8 cellular contexts compared by ENCODE assay signal in genomic region chr13:46184277-46184699, GRCh38. TPM values are rescaled to one million over a fixed set of nuclear protein-coding genes. Genes with fewer than 3 reads are reported as not detected.
A peak's percentile ranks its signal among the peaks of the same experiment; 100 is the strongest.
DNase-seq lines count a peak whose midpoint lies in the region; ATAC-seq, FAIRE-seq and TF ChIP-seq lines count a peak whose summit lies in the region.

No MANE protein-coding gene starts in this region.

- TF ChIP-seq CTCF in DND-41 (IDR thresholded peaks at IDR 0.05; ENCODE audit: borderline replicate concordance, extremely low read depth, low read length, poor library complexity, severe bottlenecking) (peak; percentile 90), K562 (IDR thresholded peaks at IDR 0.05 in 2 of 3, conservative IDR thresholded peaks at IDR 0.05 in 1 of 3; ENCODE audit: insufficient read depth in 2 of 3, low read depth in 1 of 3, low read length in 3 of 3) (peak; percentile 69 to 76 (median 73)), kidney (IDR thresholded peaks at IDR 0.05; ENCODE audit: borderline replicate concordance, extremely low read depth, insufficient read depth) (no peak)

- H2AFZ ChIP-seq in DND-41 (ENCODE audit: low read depth, low read length) (peak overlapping the region; percentile 60), K562 (ENCODE audit: low read depth, low read length) (peak overlapping the region; percentile 87)

- H3K27ac ChIP-seq in DND-41 (ENCODE audit: low read length) (peak overlapping the region; percentile 100), K562 (ENCODE audit: extremely low read depth, low read depth, low read length) (peak overlapping the region; percentile 98; the same call in 1 of the 3 replicates), thymus (ENCODE audit: low read depth) (peak overlapping the region; percentile 84), kidney (ENCODE audit: low read depth in 2 of 2, low read length in 2 of 2) (no peak overlapping the region)

- FAIRE-seq in K562 (lab: Jason Lieb, UNC) (peak; percentile 85), kidney (lab: Jason Lieb, UNC) (no peak)

- H4K20me1 ChIP-seq in DND-41 (ENCODE audit: insufficient read depth, low read length) (no peaks in the 10 kb centered on the region), K562 (replicated peaks; ENCODE audit: control insufficient read depth, insufficient read depth, low read length) (no peaks in the 10 kb centered on the region)

- ATAC-seq in DND-41 (ENCODE audit: insufficient read depth, low read depth), result peak; percentile 74
- peak; percentile 41 for ATAC-seq in GM21447 (IDR thresholded peaks at IDR 0.05; ENCODE audit: unreplicated experiment)
- ATAC-seq in K562, result peak; percentile 66

- TF ChIP-seq POLR2A in K562 (conservative IDR thresholded peaks at IDR 0.05), result no peak

- peak in 1 of 2 experiments; percentile 52; a peak in 3 of 4 replicates for TF ChIP-seq RAD21 in K562 (CRISPR knock-in tag; conservative IDR thresholded peaks at IDR 0.05 in 1 of 2, IDR thresholded peaks at IDR 0.05 in 1 of 2)

- H3K4me2 ChIP-seq in DND-41 (ENCODE audit: insufficient read depth, low read length), result peak overlapping the region; percentile 64
- peak overlapping the region; percentile 61; the same call in 1 of the 2 replicates for H3K4me2 ChIP-seq in K562 (ENCODE audit: insufficient read depth, low read length)

- CTCF ChIA-PET in K562 (lab: Yijun Ruan, JAX; ENCODE audit: low intra/inter-chr PET ratio), result no interaction called here

- H3K36me3 ChIP-seq in DND-41 (ENCODE audit: insufficient read depth, low read length) (no peaks in the 10 kb centered on the region; the same call in 1 of the 2 replicates), K562 (ENCODE audit: control insufficient read depth, insufficient read depth, low read length) (peaks cover 2% of the 10 kb centered on the region; the same call in 1 of the 3 replicates), thymus (ENCODE audit: control insufficient read depth, insufficient read depth) (no peaks in the 10 kb centered on the region), kidney (ENCODE audit: control insufficient read depth in 1 of 2, insufficient read depth in 2 of 2, low read length in 2 of 2) (no peaks in the 10 kb centered on the region)

- peak; percentile 81 for DNase-seq in DND-41
- DNase-seq in HuH-7 (ENCODE audit: low spot score), result peak; percentile 34
- peak; percentile 65 for DNase-seq in UCSD-AML1 (lab: John Stamatoyannopoulos, UW; ENCODE audit: unreplicated experiment)
- DNase-seq in K562 (ENCODE audit: extremely low read depth in 1 of 4, low spot score in 3 of 4), result peak; percentile 49 to 72 (median 53)
- DNase-seq in kidney, result no peak

- peak overlapping the region; percentile 86 for H3K9ac ChIP-seq in DND-41 (ENCODE audit: low read depth, low read length)
- H3K9ac ChIP-seq in K562 (ENCODE audit: insufficient read depth in 1 of 2, low read depth in 2 of 2, low read length in 2 of 2), result no peak overlapping the region
- no peak overlapping the region for H3K9ac ChIP-seq in kidney (ENCODE audit: low read length in 2 of 2)

- H3K4me1 ChIP-seq in DND-41 (ENCODE audit: insufficient read depth, low read length) (peaks cover 45% of the 10 kb centered on the region), K562 (replicated peaks in 1 of 2; ENCODE audit: control insufficient read depth in 2 of 2, insufficient read depth in 2 of 2, low read length in 2 of 2) (peaks cover 7 to 24% of the 10 kb centered on the region in 2 experiments; a peak in 4 of 5 replicates), mononuclear cell (ENCODE audit: insufficient read depth, low read length) (peaks cover 32% of the 10 kb centered on the region), thymus (ENCODE audit: control insufficient read depth, insufficient read depth, low read length) (peaks cover 26% of the 10 kb centered on the region), kidney (ENCODE audit: control insufficient read depth in 1 of 2, insufficient read depth in 1 of 2, low read depth in 1 of 2, low read length in 2 of 2) (no peaks in the 10 kb centered on the region)

- no peaks in the 10 kb centered on the region for H3K9me1 ChIP-seq in K562 (ENCODE audit: control insufficient read depth, insufficient read depth, low read length)

- H3K79me2 ChIP-seq in DND-41 (ENCODE audit: insufficient read depth, low read length) (peaks cover 41% of the 10 kb centered on the region), K562 (ENCODE audit: control insufficient read depth, insufficient read depth, low read length) (peaks cover 28% of the 10 kb centered on the region)

- POLR2A ChIA-PET in K562 (lab: Yijun Ruan, JAX), result no interaction called here

- H3K27me3 ChIP-seq in DND-41 (ENCODE audit: insufficient read depth, low read length, poor library complexity) (no peaks in the 10 kb centered on the region), K562 (ENCODE audit: control insufficient read depth in 2 of 2, insufficient read depth in 2 of 2, low read length in 2 of 2) (no peaks in the 10 kb centered on the region), mononuclear cell (ENCODE audit: insufficient read depth, low read length) (no peaks in the 10 kb centered on the region), thymus (ENCODE audit: control insufficient read depth, insufficient read depth) (no peaks in the 10 kb centered on the region)

- WGBS in K562 (ENCODE audit: insufficient coverage, low coverage, missing lambda C conversion rate), result 3% methylated on average over 6 of the region's 6 CpGs
- 6% methylated on average over 6 of the region's 6 CpGs for WGBS in thymus

- BruUV-seq in K562 (replicated peaks; lab: Mats Ljungman, UMichigan), result no TSS peak

- H3K9me3 ChIP-seq in DND-41 (ENCODE audit: insufficient read depth, low read length, severe bottlenecking) (no peaks in the 10 kb centered on the region), K562 (replicated peaks; ENCODE audit: control insufficient read depth, insufficient read depth, low read depth, low read length) (no peaks in the 10 kb centered on the region), mononuclear cell (ENCODE audit: low read depth, low read length) (no peaks in the 10 kb centered on the region), thymus (ENCODE audit: control insufficient read depth) (no peaks in the 10 kb centered on the region), kidney (ENCODE audit: control insufficient read depth in 1 of 2, low read length in 2 of 2) (no peaks in the 10 kb centered on the region)

- TF ChIP-seq EP300 in K562 (IDR thresholded peaks at IDR 0.05; ENCODE audit: low read length), result no peak

- H3K4me3 ChIP-seq in DND-41 (ENCODE audit: low read depth in 1 of 2, low read length in 2 of 2) (peak overlapping the region in 1 of 2 experiments; percentile 43; a peak in 2 of 4 replicates), K562 (no peak overlapping the region), mononuclear cell (ENCODE audit: low read length) (peak overlapping the region; percentile 4), thymus (ENCODE audit: low read length) (peak overlapping the region; percentile 30), kidney (ENCODE audit: low read length in 2 of 2) (no peak overlapping the region)

- intact Hi-C loops in K562 (cut with micrococcal nuclease), result loop anchor here (5.0 kb wide), 1 partner anchor 103 kb away; no protein-coding TSS in a partner anchor
- intact Hi-C loops in kidney (cut with DNase I), result no loop called here

- in situ Hi-C loops in K562 (cut with MboI), result no loop called here

RNA-seq across cellular contexts. Expression of gene LCP1, which starts 2.3 kb away (rescaled TPM):
- 33.3 and 88.1 TPM in 2 replicates for total RNA-seq in K562 (2011; cell fraction: chromatin; rRNA removed; ENCODE audit: low replicate concordance)
- 20.0 and 28.2 TPM in 2 replicates for total RNA-seq in K562 (2011; cell fraction: nucleolus; rRNA removed)
- 41.3 and 46.6 TPM in 2 replicates for total RNA-seq in K562 (2011; cell fraction: nucleoplasm; rRNA removed)
- 120 and 126 TPM in 2 replicates for total RNA-seq in K562 (2014; rRNA removed)
- total RNA-seq in K562 (2014; rRNA removed; fragmentation: Illumina TruSeq; extraction: Trizol), result 179 and 208 TPM in 2 replicates
- total RNA-seq in K562 (2015; rRNA removed; fragmentation: Illumina TruSeq; extraction: Trizol), result 212 and 222 TPM in 2 replicates
- 157 and 163 TPM in 2 replicates for total RNA-seq in K562 (2021)
- polyA plus RNA-seq in K562 (2011; rRNA removed), result 148 and 250 TPM in 2 replicates
- 50.2 and 172 TPM in 2 replicates for polyA plus RNA-seq in K562 (2011; cell fraction: cytosol; rRNA removed)
- 26.8 and 103 TPM in 2 replicates for polyA plus RNA-seq in K562 (2011; cell fraction: nucleus; rRNA removed)
- polyA plus RNA-seq in K562 (2012), result 184 and 318 TPM in 2 replicates
- polyA plus RNA-seq in K562 (2014; fragmentation: Illumina TruSeq; extraction: Trizol), result 213 and 230 TPM in 2 replicates
- polyA plus RNA-seq in K562 (2014; fragmentation: Nextera tagmentation; extraction: Ambion mirVana), result 100 to 1,000 TPM in 1 of 2 experiments, 10 to 100 TPM in 1; 83.0 to 255 TPM
- polyA plus RNA-seq in K562 (2014; rRNA removed), result 124 and 135 TPM in 2 replicates
- 173 and 458 TPM in 2 replicates for polyA minus RNA-seq in K562 (2011; rRNA and poly(A)+ RNA removed)
- 64.8 and 140 TPM in 2 replicates for polyA minus RNA-seq in K562 (2011; cell fraction: cytosol; rRNA and poly(A)+ RNA removed)
- polyA minus RNA-seq in K562 (2011; cell fraction: nucleus; rRNA and poly(A)+ RNA removed), result 16.2 and 85.0 TPM in 2 replicates
- total RNA-seq in mononuclear cell, result 899 TPM
- 181 TPM for polyA plus RNA-seq in thymus
- 73.5 TPM for total RNA-seq in kidney
- polyA plus RNA-seq in kidney (ENCODE audit: insufficient read depth, low read depth, low replicate concordance), result 5.6 TPM

RNA-seq across cellular contexts. Expression of gene LRRC63, which starts 27.4 kb away (rescaled TPM):
- total RNA-seq in K562 (2011; cell fraction: chromatin; rRNA removed; ENCODE audit: low replicate concordance), result 0.28 TPM in 1 of 2 replicates, not detected in the other
- not detected in 2 replicates for total RNA-seq in K562 (2011; cell fraction: nucleolus; rRNA removed)
- not detected in 2 replicates for total RNA-seq in K562 (2011; cell fraction: nucleoplasm; rRNA removed)
- total RNA-seq in K562 (2014; rRNA removed), result 0.08 TPM in 1 of 2 replicates, not detected in the other
- 0.22 and 0.29 TPM in 2 replicates for total RNA-seq in K562 (2014; rRNA removed; fragmentation: Illumina TruSeq; extraction: Trizol)
- total RNA-seq in K562 (2015; rRNA removed; fragmentation: Illumina TruSeq; extraction: Trizol), result 0.11 and 0.22 TPM in 2 replicates
- 0.16 and 0.18 TPM in 2 replicates for total RNA-seq in K562 (2021)
- 0.05 and 0.07 TPM in 2 replicates for polyA plus RNA-seq in K562 (2011; rRNA removed)
- not detected in 2 replicates for polyA plus RNA-seq in K562 (2011; cell fraction: cytosol; rRNA removed)
- polyA plus RNA-seq in K562 (2011; cell fraction: nucleus; rRNA removed), result 0.14 and 0.17 TPM in 2 replicates
- polyA plus RNA-seq in K562 (2012), result 0.21 and 0.44 TPM in 2 replicates
- polyA plus RNA-seq in K562 (2014; fragmentation: Illumina TruSeq; extraction: Trizol), result 0.18 and 0.25 TPM in 2 replicates
- under 1 TPM; 0.21 to 0.25 TPM for polyA plus RNA-seq in K562 (2014; fragmentation: Nextera tagmentation; extraction: Ambion mirVana)
- polyA plus RNA-seq in K562 (2014; rRNA removed), result 0.19 and 0.41 TPM in 2 replicates
- 0.09 TPM in 1 of 2 replicates, not detected in the other for polyA minus RNA-seq in K562 (2011; rRNA and poly(A)+ RNA removed)
- not detected in 2 replicates for polyA minus RNA-seq in K562 (2011; cell fraction: cytosol; rRNA and poly(A)+ RNA removed)
- 0.13 and 0.22 TPM in 2 replicates for polyA minus RNA-seq in K562 (2011; cell fraction: nucleus; rRNA and poly(A)+ RNA removed)
- 0.21 TPM for total RNA-seq in mononuclear cell
- polyA plus RNA-seq in thymus, result 0.46 TPM
- total RNA-seq in kidney, result 0.31 TPM
- polyA plus RNA-seq in kidney (ENCODE audit: insufficient read depth, low read depth, low replicate concordance), result 0.17 TPM

Comparison
In these comparisons a context has a peak if more than half of its experiments do, and no peak if none do; other contexts are left out.
1. H3K27ac ChIP-seq: peak in DND-41 (single experiment), K562 (single experiment) and thymus (single experiment); none in kidney (0 of 2).
2. H3K4me3 ChIP-seq: peak in mononuclear cell (single experiment) and thymus (single experiment); none in K562 (single experiment) and kidney (0 of 2).
3. Peak in every context shown above with its lines, with median percentiles within 50 percentile points of each other: ATAC-seq.